8 cellular contexts compared by ENCODE assay signal in genomic region chr11:10808553-10809372, GRCh38. TPM values are rescaled to one million over a fixed set of nuclear protein-coding genes. Genes with fewer than 3 reads are reported as not detected.
DNase-seq lines count a peak whose midpoint lies in the region; ATAC-seq, FAIRE-seq and TF ChIP-seq lines count a peak whose summit lies in the region.

Gene EIF4G2 (minus strand): TSS chr11:10808926.

- TF ChIP-seq POLR2A in body of pancreas (IDR thresholded peaks at IDR 0.05) = peak; percentile 99 to 100 (median 100)
- peak; percentile 98 to 99 for TF ChIP-seq POLR2A in sigmoid colon (IDR thresholded peaks at IDR 0.05)

- peak within 1 kb of the TSS; percentile 98 for H3K27ac ChIP-seq in 22Rv1
- H3K27ac ChIP-seq in body of pancreas = peak within 1 kb of the TSS; percentile 75 to 98 (median 96)
- peak within 1 kb of the TSS; percentile 97 to 100 (median 98) for H3K27ac ChIP-seq in sigmoid colon

- TF ChIP-seq EP300 in sigmoid colon (IDR thresholded peaks at IDR 0.05) = peak in 1 of 4 donors; percentile 27

- ATAC-seq in GM18520 (IDR thresholded peaks at IDR 0.05; ENCODE audit: unreplicated experiment) = peak; percentile 91
- peak; percentile 93 for ATAC-seq in HG03064 (IDR thresholded peaks at IDR 0.05; ENCODE audit: low read depth, unreplicated experiment)
- peak; percentile 97 for ATAC-seq in body of pancreas

- H3K9me3 ChIP-seq in body of pancreas = no peaks in the 10 kb centered on the region
- no peaks in the 10 kb centered on the region for H3K9me3 ChIP-seq in sigmoid colon

- TF ChIP-seq CTCF in 22Rv1 (IDR thresholded peaks at IDR 0.05) (no peak), body of pancreas (IDR thresholded peaks at IDR 0.05) (no peak), sigmoid colon (IDR thresholded peaks at IDR 0.05) (no peak)

- intact Hi-C loops in body of pancreas (cut with DNase I) (no loop called here), sigmoid colon (cut with DNase I) (loop anchor here (1.0 to 2.0 kb wide), 3 partner anchors 48 to 122 kb away; no protein-coding TSS in a partner anchor)

- DNase-seq in NCI-H2107 treated with DMSO at 0.1 percent for 48 hours (lab: John Stamatoyannopoulos, UW; ENCODE audit: unreplicated experiment) (peak; percentile 95), body of pancreas (peak; percentile 98 to 99 (median 99)), iPS DF 19.7 (ENCODE audit: low read depth, low spot score) (peak; percentile 90), sigmoid colon (peak; percentile 99)

- peak; percentile 92 for FAIRE-seq in TTC549 (lab: Jason Lieb, UNC)

- H3K4me1 ChIP-seq in body of pancreas = peaks cover 35% of the 10 kb centered on the region
- peaks cover 0 to 43% (median 39%) of the 10 kb centered on the region in 4 donors for H3K4me1 ChIP-seq in sigmoid colon

- H3K4me3 ChIP-seq in body of pancreas (peak within 1 kb of the TSS; percentile 83 to 94), sigmoid colon (peak within 1 kb of the TSS; percentile 83 to 99 (median 94))

- H3K36me3 ChIP-seq in body of pancreas (replicated peaks in 1 of 2; ENCODE audit: insufficient read depth in 1 of 2, low read depth in 2 of 2) = peaks cover 22 to 24% of the 10 kb centered on the region in 2 donors
- peaks cover 20 to 34% (median 30%) of the 10 kb centered on the region in 4 donors for H3K36me3 ChIP-seq in sigmoid colon

- no peaks in the 10 kb centered on the region for H3K27me3 ChIP-seq in body of pancreas
- H3K27me3 ChIP-seq in sigmoid colon = no peaks in the 10 kb centered on the region

- WGBS in body of pancreas, 2 donors = 0% methylated on average over 36 to 65 of the region's 65 CpGs
- 0 to 1% methylated on average over 65 of the region's 65 CpGs for WGBS in sigmoid colon, 2 donors

RNA-seq across cellular contexts. Expression of gene EIF4G2, which starts in this region (rescaled TPM):
- total RNA-seq in body of pancreas (100 to 1,000 TPM; 223 to 230 TPM), sigmoid colon (100 to 1,000 TPM; 425 to 581 (median 497) TPM)
- 100 to 1,000 TPM; 301 to 409 (median 326) TPM for polyA plus RNA-seq in sigmoid colon

Comparison
In these comparisons a context has a peak if more than half of its experiments do, and no peak if none do; other contexts are left out.
1. Peak in every context shown above with its lines: DNase-seq, ATAC-seq, H3K4me3 ChIP-seq and H3K27ac ChIP-seq.